In the genomic region with DNA sequence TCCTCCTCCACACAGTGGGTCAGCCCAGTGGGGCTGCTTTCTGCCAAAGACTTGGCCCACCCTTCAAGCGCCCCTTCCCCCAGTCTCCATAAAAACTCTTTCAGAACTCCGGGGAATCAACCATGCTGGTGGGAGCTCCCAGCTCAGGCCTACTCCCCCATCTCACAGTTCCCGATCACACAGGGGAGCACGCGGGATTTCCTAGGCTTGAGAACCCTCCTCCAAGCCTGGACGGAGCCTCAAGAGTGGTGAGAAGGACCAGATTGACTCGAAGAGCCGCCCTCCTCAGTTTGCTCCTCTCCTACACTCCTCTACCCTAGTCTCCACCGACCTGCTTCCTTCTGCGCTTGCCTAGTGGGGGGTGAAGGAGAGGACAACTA, we compare ENCODE assay signal across 8 cellular contexts.
A peak's percentile ranks its signal among the peaks of the same experiment; 100 is the strongest.
DNase-seq lines count a peak whose midpoint lies in the region; ATAC-seq and TF ChIP-seq lines count a peak whose summit lies in the region.

No MANE protein-coding gene starts in this region.

- peak; percentile 65 for DNase-seq in DMS53 (lab: John Stamatoyannopoulos, UW)
- DNase-seq in DMS53 treated with DMSO at 0.1 percent for 48 hours (lab: John Stamatoyannopoulos, UW; ENCODE audit: unreplicated experiment): no peak
- no peak for DNase-seq in activated T-helper 2 cell treated with anti-CD3 and anti-CD28 coated beads, Interferon-gamma antibody, Interleukin-2, Interleukin-4, amounts not matched to agents 10 μg/mL and 5 μg/mL and 100 μg/mL, durations not matched to agents 14 hours and 24 hours and 36 hours (ENCODE audit: low spot score)
- DNase-seq in hepatic stellate cell (ENCODE audit: low spot score): peak; percentile 32
- DNase-seq in stimulated activated naive B cell treated with anti-CD40 and anti-IgM and Interleukin-4, amounts not matched to agents 10 μg/mL and 1 μg/mL and 100 μg/mL, for 72 hours: no peak
- DNase-seq in GM13977 (ENCODE audit: low spot score): no peak
- DNase-seq in NCI-H1436 treated with DMSO at 0.1 percent for 48 hours (lab: John Stamatoyannopoulos, UW): no peak

- peaks cover 34% of the 10 kb centered on the region for H3K4me1 Mint-ChIP-seq in activated T-helper 2 cell treated with anti-CD3 and anti-CD28 coated beads, Interferon-gamma antibody, Interleukin-2, Interleukin-4, amounts not matched to agents 10 μg/mL and 5 μg/mL and 100 μg/mL, durations not matched to agents 14 hours and 24 hours and 36 hours (ENCODE audit: low read depth)
- peaks cover 8 to 24% of the 10 kb centered on the region in 2 donors for H3K4me1 Mint-ChIP-seq in stimulated activated naive B cell treated with anti-CD40 and anti-IgM and Interleukin-4, amounts not matched to agents 10 μg/mL and 1 μg/mL and 100 μg/mL, for 72 hours

- ATAC-seq in stimulated activated naive B cell treated with anti-CD40 and anti-IgM and Interleukin-4, amounts not matched to agents 10 μg/mL and 1 μg/mL and 100 μg/mL, for 72 hours (replicated peaks): no peak
- ATAC-seq in GM21576 (IDR thresholded peaks at IDR 0.05; ENCODE audit: unreplicated experiment): no peak

- no peaks in the 10 kb centered on the region for H3K27me3 Mint-ChIP-seq in activated T-helper 2 cell treated with anti-CD3 and anti-CD28 coated beads, Interferon-gamma antibody, Interleukin-2, Interleukin-4, amounts not matched to agents 10 μg/mL and 5 μg/mL and 100 μg/mL, durations not matched to agents 14 hours and 24 hours and 36 hours (ENCODE audit: low read depth)
- H3K27me3 Mint-ChIP-seq in stimulated activated naive B cell treated with anti-CD40 and anti-IgM and Interleukin-4, amounts not matched to agents 10 μg/mL and 1 μg/mL and 100 μg/mL, for 72 hours: peaks cover 0 to 18% of the 10 kb centered on the region in 2 donors

- intact Hi-C loops in activated T-helper 2 cell treated with anti-CD3 and anti-CD28 coated beads, Interferon-gamma antibody, Interleukin-2, Interleukin-4, amounts not matched to agents 10 μg/mL and 5 μg/mL and 100 μg/mL, durations not matched to agents 14 hours and 24 hours and 36 hours (cut with micrococcal nuclease): loop anchor here (5.0 kb wide), 1 partner anchor 75 kb away; the partner anchor contains the start of gene RLIM

- peak overlapping the region; percentile 79 for H3K27ac Mint-ChIP-seq in activated T-helper 2 cell treated with anti-CD3 and anti-CD28 coated beads, Interferon-gamma antibody, Interleukin-2, Interleukin-4, amounts not matched to agents 10 μg/mL and 5 μg/mL and 100 μg/mL, durations not matched to agents 14 hours and 24 hours and 36 hours
- peak overlapping the region; percentile 6 for H3K27ac Mint-ChIP-seq in stimulated activated naive B cell treated with anti-CD40 and anti-IgM and Interleukin-4, amounts not matched to agents 10 μg/mL and 1 μg/mL and 100 μg/mL, for 72 hours

- no peak for TF ChIP-seq CTCF in GM13977 (IDR thresholded peaks at IDR 0.05; ENCODE audit: extremely low read depth, insufficient read depth, missing control alignments)

- in situ Hi-C loops in GM13977 (cut with MboI; ENCODE audit: low pct_unique_long_range_greater_than_20kb, low sequenced_read_pairs, unreplicated experiment): no loop called here

- peak overlapping the region; percentile 75 for H3K4me3 Mint-ChIP-seq in activated T-helper 2 cell treated with anti-CD3 and anti-CD28 coated beads, Interferon-gamma antibody, Interleukin-2, Interleukin-4, amounts not matched to agents 10 μg/mL and 5 μg/mL and 100 μg/mL, durations not matched to agents 14 hours and 24 hours and 36 hours (ENCODE audit: low read depth)
- peak overlapping the region; percentile 72 to 82 for H3K4me3 Mint-ChIP-seq in stimulated activated naive B cell treated with anti-CD40 and anti-IgM and Interleukin-4, amounts not matched to agents 10 μg/mL and 1 μg/mL and 100 μg/mL, for 72 hours

- no peaks in the 10 kb centered on the region for H3K9me3 Mint-ChIP-seq in activated T-helper 2 cell treated with anti-CD3 and anti-CD28 coated beads, Interferon-gamma antibody, Interleukin-2, Interleukin-4, amounts not matched to agents 10 μg/mL and 5 μg/mL and 100 μg/mL, durations not matched to agents 14 hours and 24 hours and 36 hours
- H3K9me3 Mint-ChIP-seq in stimulated activated naive B cell treated with anti-CD40 and anti-IgM and Interleukin-4, amounts not matched to agents 10 μg/mL and 1 μg/mL and 100 μg/mL, for 72 hours: no peaks in the 10 kb centered on the region

- H3K36me3 Mint-ChIP-seq in activated T-helper 2 cell treated with anti-CD3 and anti-CD28 coated beads, Interferon-gamma antibody, Interleukin-2, Interleukin-4, amounts not matched to agents 10 μg/mL and 5 μg/mL and 100 μg/mL, durations not matched to agents 14 hours and 24 hours and 36 hours (ENCODE audit: low read depth): no peaks in the 10 kb centered on the region
- H3K36me3 Mint-ChIP-seq in stimulated activated naive B cell treated with anti-CD40 and anti-IgM and Interleukin-4, amounts not matched to agents 10 μg/mL and 1 μg/mL and 100 μg/mL, for 72 hours: no peaks in the 10 kb centered on the region

Comparison
In these comparisons a context has a peak if more than half of its experiments do, and no peak if none do; other contexts are left out.
1. DNase-seq: peak in DMS53 (single experiment) and hepatic stellate cell (single experiment); none in DMS53 treated with DMSO at 0.1 percent for 48 hours (single experiment), activated T-helper 2 cell treated with anti-CD3 and anti-CD28 coated beads, Interferon-gamma antibody, Interleukin-2, Interleukin-4, amounts not matched to agents 10 μg/mL and 5 μg/mL and 100 μg/mL, durations not matched to agents 14 hours and 24 hours and 36 hours (single experiment), stimulated activated naive B cell treated with anti-CD40 and anti-IgM and Interleukin-4, amounts not matched to agents 10 μg/mL and 1 μg/mL and 100 μg/mL, for 72 hours (single experiment), GM13977 (single experiment) and NCI-H1436 treated with DMSO at 0.1 percent for 48 hours (single experiment).